2 cellular contexts compared by ENCODE assay signal in genomic region chr10:66748217-66748616, GRCh38.
TF ChIP-seq lines count a peak whose summit lies in the region.

No MANE protein-coding gene starts in this region.

TF ChIP-seq in SK-N-SH, 30 proteins besides CTCF, POLR2A, EP300 and RAD21:
- TF ChIP-seq FOXJ3 (CRISPR knock-in tag; IDR thresholded peaks at IDR 0.05) = no peak
- no peak for TF ChIP-seq PBX3 (IDR thresholded peaks at IDR 0.05)
- TF ChIP-seq MXI1 (IDR thresholded peaks at IDR 0.05; ENCODE audit: low read depth, low read length) = no peak
- no peak for TF ChIP-seq EZH2phosphoT487 (IDR thresholded peaks at IDR 0.05; ENCODE audit: borderline replicate concordance, low read depth)
- no peak for TF ChIP-seq RFX5 (IDR thresholded peaks at IDR 0.05; ENCODE audit: low read length)
- TF ChIP-seq REST (IDR thresholded peaks at IDR 0.05; ENCODE audit: low read depth, low read length) = no peak
- no peak for TF ChIP-seq GABPA (IDR thresholded peaks at IDR 0.05; ENCODE audit: low read depth)
- no peak for TF ChIP-seq TEAD4 (IDR thresholded peaks at IDR 0.05; ENCODE audit: borderline replicate concordance, insufficient read depth)
- TF ChIP-seq USF1 (IDR thresholded peaks at IDR 0.05; ENCODE audit: borderline replicate concordance, low read depth) = no peak
- TF ChIP-seq RCOR1 (IDR thresholded peaks at IDR 0.05; ENCODE audit: low read length) = no peak
- TF ChIP-seq SIN3A (IDR thresholded peaks at IDR 0.05; ENCODE audit: borderline replicate concordance, low read depth, low read length) = no peak
- no peak for TF ChIP-seq SMC3 (IDR thresholded peaks at IDR 0.05; ENCODE audit: low read depth, low read length)
- TF ChIP-seq JUND (IDR thresholded peaks at IDR 0.05) = no peak
- no peak for TF ChIP-seq MEF2A (IDR thresholded peaks at IDR 0.05; ENCODE audit: borderline replicate concordance, low read depth)
- no peak for TF ChIP-seq TAF1 (IDR thresholded peaks at IDR 0.05; ENCODE audit: borderline replicate concordance, low read depth, low read length)
- TF ChIP-seq GATA2 (CRISPR knock-in tag; IDR thresholded peaks at IDR 0.05) = no peak

TF ChIP-seq in SK-N-SH treated with all-trans-retinoic acid at 6 μM for 48 hours, 23 proteins besides CTCF, POLR2A, EP300 and RAD21:
- TF ChIP-seq RARB (CRISPR knock-in tag; IDR thresholded peaks at IDR 0.05) = no peak
- TF ChIP-seq ZFP3 (CRISPR knock-in tag; IDR thresholded peaks at IDR 0.05) = no peak
- no peak for TF ChIP-seq ZFP30 (CRISPR knock-in tag; IDR thresholded peaks at IDR 0.05)
- TF ChIP-seq TOX (CRISPR knock-in tag; IDR thresholded peaks at IDR 0.05; ENCODE audit: borderline replicate concordance) = no peak
- TF ChIP-seq ESRRG (CRISPR knock-in tag; IDR thresholded peaks at IDR 0.05) = no peak
- TF ChIP-seq ISL1 (CRISPR knock-in tag; IDR thresholded peaks at IDR 0.05) = no peak
- TF ChIP-seq CREB5 (CRISPR knock-in tag; IDR thresholded peaks at IDR 0.05; ENCODE audit: low read depth) = no peak
- no peak for TF ChIP-seq ZNF565 (CRISPR knock-in tag; conservative IDR thresholded peaks at IDR 0.05; ENCODE audit: low read depth)
- TF ChIP-seq TSHZ2 (CRISPR knock-in tag; IDR thresholded peaks at IDR 0.05) = no peak
- TF ChIP-seq TCF4 (CRISPR knock-in tag; IDR thresholded peaks at IDR 0.05; ENCODE audit: borderline replicate concordance) = no peak
- no peak for TF ChIP-seq ZC3H10 (CRISPR knock-in tag; IDR thresholded peaks at IDR 0.05)
- no peak for TF ChIP-seq OSR1 (CRISPR knock-in tag; IDR thresholded peaks at IDR 0.05)
- TF ChIP-seq SNAI2 (CRISPR knock-in tag; IDR thresholded peaks at IDR 0.05) = no peak
- TF ChIP-seq GLIS3 (CRISPR knock-in tag; IDR thresholded peaks at IDR 0.05) = no peak
- TF ChIP-seq CSRNP3 (CRISPR knock-in tag; IDR thresholded peaks at IDR 0.05) = no peak
- no peak for TF ChIP-seq POU6F1 (CRISPR knock-in tag; IDR thresholded peaks at IDR 0.05; ENCODE audit: borderline replicate concordance, low read depth)
- TF ChIP-seq PPARA (CRISPR knock-in tag; IDR thresholded peaks at IDR 0.05; ENCODE audit: borderline replicate concordance) = no peak
- no peak for TF ChIP-seq CSDC2 (CRISPR knock-in tag; IDR thresholded peaks at IDR 0.05)
- no peak for TF ChIP-seq BACH2 (CRISPR knock-in tag; IDR thresholded peaks at IDR 0.05; ENCODE audit: borderline replicate concordance)
